In the genomic region with DNA sequence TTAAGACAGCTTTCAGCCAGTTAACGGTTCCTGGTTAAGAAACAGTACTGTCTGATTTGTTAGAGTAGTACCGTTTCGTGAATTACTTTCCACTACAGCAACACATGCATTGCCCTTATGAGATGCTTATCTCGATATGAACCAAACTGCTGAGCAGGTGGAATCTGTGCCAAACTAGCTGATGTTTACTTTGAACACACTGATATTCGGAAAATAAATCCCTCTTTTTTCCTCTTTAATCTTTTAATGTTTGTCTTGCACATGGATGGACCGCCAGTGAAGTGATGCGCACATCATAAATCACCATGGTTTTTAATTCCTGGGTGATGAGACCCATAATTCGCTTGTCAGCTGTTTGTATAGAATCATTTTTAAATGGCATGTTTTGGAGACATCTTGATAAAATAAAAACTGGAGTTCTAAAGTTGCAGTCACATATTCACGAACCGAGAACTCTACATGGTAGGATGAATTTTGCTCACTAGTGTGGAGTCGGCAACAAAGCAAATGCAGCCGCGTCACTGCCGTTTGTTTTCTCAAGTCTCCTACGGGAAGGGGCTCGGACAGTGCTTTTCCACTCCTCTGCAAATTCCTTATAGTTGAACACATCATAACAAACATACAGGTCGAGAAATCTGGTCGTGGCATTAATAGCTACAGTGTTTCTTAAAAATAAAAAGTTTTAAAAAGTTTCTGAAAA, we compare ENCODE assay signal across 9 cellular contexts. TPM values are rescaled to one million over a fixed set of nuclear protein-coding genes. Genes with fewer than 3 reads are reported as not detected.
DNase-seq lines count a peak whose midpoint lies in the region; ATAC-seq and TF ChIP-seq lines count a peak whose summit lies in the region.
"Had no signal": no experiment of that assay in that cellular context is flagged by ENCODE, and none has a peak within 500 bp of the region (broad histone marks: within the 10 kb centered on the region; RNA-seq: fewer than 3 reads in every experiment).

No MANE protein-coding gene starts in this region.

- no peaks in the 10 kb centered on the region for H3K4me1 ChIP-seq in NT2/D1 (ENCODE audit: insufficient read depth, insufficient read length)

- intact Hi-C loops in activated CD4-positive, alpha-beta T cell treated with anti-CD3 and anti-CD28 coated beads for 36 hours (cut with DNase I, micrococcal nuclease), result loop anchor here (1.0 to 10.0 kb wide), 2 partner anchors 20 to 815 kb away; no protein-coding TSS in a partner anchor

- H3K27me3 ChIP-seq in NT2/D1 (ENCODE audit: insufficient read depth, insufficient read length), result peaks cover 57% of the 10 kb centered on the region

- DNase-seq in activated CD4-positive, alpha-beta T cell treated with anti-CD3 and anti-CD28 coated beads for 36 hours, result no peak
- DNase-seq in activated CD4-positive, alpha-beta T cell treated with anti-CD3 and anti-CD28 coated beads, Interleukin-2, amount 50 U/mL, for 4 hours, result no peak
- DNase-seq in NT2/D1 (ENCODE audit: low read depth, low spot score), result no peak
- DNase-seq in coronary artery (ENCODE audit: low spot score), result no peak
- DNase-seq in progenitor cell of endocrine pancreas (ENCODE audit: low spot score, unreplicated experiment), result no peak
- no peak for DNase-seq in NCI-H2029 (lab: John Stamatoyannopoulos, UW)
- DNase-seq in HK-2 (ENCODE audit: unreplicated experiment), result no peak
- DNase-seq: DMS79 had no signal

- H3K4me3 ChIP-seq in NT2/D1 (ENCODE audit: insufficient read length, low read depth) (peak overlapping the region; percentile 55), coronary artery (peak overlapping the region; percentile 81)

- H3K27ac ChIP-seq in coronary artery, result peak overlapping the region in 1 of 2 donors; percentile 45

- peaks cover 15% of the 10 kb centered on the region for H3K4me1 Mint-ChIP-seq in activated CD4-positive, alpha-beta T cell treated with anti-CD3 and anti-CD28 coated beads for 36 hours
- peaks cover 5% of the 10 kb centered on the region for H3K4me1 Mint-ChIP-seq in progenitor cell of endocrine pancreas (ENCODE audit: low read depth)

- POLR2A ChIA-PET in activated CD4-positive, alpha-beta T cell treated with anti-CD3 and anti-CD28 coated beads for 36 hours (lab: Charles Lee), result no interaction called here

- peaks cover 37% of the 10 kb centered on the region for H3K27me3 Mint-ChIP-seq in activated CD4-positive, alpha-beta T cell treated with anti-CD3 and anti-CD28 coated beads for 36 hours
- H3K27me3 Mint-ChIP-seq in progenitor cell of endocrine pancreas, result peaks cover 58% of the 10 kb centered on the region

- peak overlapping the region; percentile 75 for H3K4me3 Mint-ChIP-seq in activated CD4-positive, alpha-beta T cell treated with anti-CD3 and anti-CD28 coated beads for 36 hours
- peak overlapping the region; percentile 39 for H3K4me3 Mint-ChIP-seq in progenitor cell of endocrine pancreas (ENCODE audit: low read depth)

- no peaks in the 10 kb centered on the region for H3K9me3 Mint-ChIP-seq in activated CD4-positive, alpha-beta T cell treated with anti-CD3 and anti-CD28 coated beads for 36 hours (ENCODE audit: low read depth)
- H3K9me3 Mint-ChIP-seq in progenitor cell of endocrine pancreas (ENCODE audit: low read depth), result no peaks in the 10 kb centered on the region

- H3K9me3 ChIP-seq in NT2/D1 (ENCODE audit: insufficient read depth, low read length), result no peaks in the 10 kb centered on the region

- H3K36me3 ChIP-seq in NT2/D1 (ENCODE audit: insufficient read depth, insufficient read length, low read length), result no peaks in the 10 kb centered on the region

- ATAC-seq in activated CD4-positive, alpha-beta T cell treated with anti-CD3 and anti-CD28 coated beads for 36 hours, result no peak
- no peak for ATAC-seq in HG03520 (IDR thresholded peaks at IDR 0.05; ENCODE audit: unreplicated experiment)

- TF ChIP-seq CTCF in coronary artery (IDR thresholded peaks at IDR 0.05) (no peak), progenitor cell of endocrine pancreas (IDR thresholded peaks at IDR 0.05; ENCODE audit: unreplicated experiment) (no peak)

- CTCF ChIA-PET in activated CD4-positive, alpha-beta T cell treated with anti-CD3 and anti-CD28 coated beads for 36 hours (lab: Charles Lee), result interaction anchor here (0.6 to 2.3 kb wide), 11 partner anchors 10 to 780 kb away, joined by 3 to 6 read pairs (median 3); no protein-coding TSS in a partner anchor

- H3K27ac Mint-ChIP-seq in activated CD4-positive, alpha-beta T cell treated with anti-CD3 and anti-CD28 coated beads for 36 hours, result no peak overlapping the region
- peak overlapping the region; percentile 79 for H3K27ac Mint-ChIP-seq in progenitor cell of endocrine pancreas

- no peaks in the 10 kb centered on the region for H3K36me3 Mint-ChIP-seq in activated CD4-positive, alpha-beta T cell treated with anti-CD3 and anti-CD28 coated beads for 36 hours (ENCODE audit: low read depth)
- H3K36me3 Mint-ChIP-seq in progenitor cell of endocrine pancreas (ENCODE audit: insufficient read depth), result no peaks in the 10 kb centered on the region

- no peak overlapping the region for H3K9ac ChIP-seq in NT2/D1 (ENCODE audit: insufficient read length, low read depth)

RNA-seq across cellular contexts. Expression of a gene that starts 1.1 kb away (rescaled TPM):
- total RNA-seq in activated CD4-positive, alpha-beta T cell treated with anti-CD3 and anti-CD28 coated beads for 36 hours, result under 1 TPM; 0.26 to 0.32 TPM
- total RNA-seq in progenitor cell of endocrine pancreas, result 0.04 and 0.12 TPM in 2 replicates

RNA-seq across cellular contexts. Expression of a gene that starts 32.9 kb away (rescaled TPM):
- total RNA-seq in activated CD4-positive, alpha-beta T cell treated with anti-CD3 and anti-CD28 coated beads for 36 hours, result 1 to 10 TPM; 9.0 to 9.9 TPM
- 1.1 and 2.4 TPM in 2 replicates for total RNA-seq in progenitor cell of endocrine pancreas
